Comparison of ENCODE assay signal across 22 cellular contexts in genomic region chr9:89139450-89139849, GRCh38. TPM values are rescaled to one million over a fixed set of nuclear protein-coding genes. Genes with fewer than 3 reads are reported as not detected.
DNase-seq lines count a peak whose midpoint lies in the region; ATAC-seq and TF ChIP-seq lines count a peak whose summit lies in the region.
"Had no signal": no experiment of that assay in that cellular context is flagged by ENCODE, and none has a peak within 500 bp of the region (broad histone marks: within the 10 kb centered on the region; RNA-seq: fewer than 3 reads in every experiment).

No MANE protein-coding gene starts in this region.

- H3K4me3 ChIP-seq in astrocyte of the spinal cord (ENCODE audit: low read depth, low read length) (no peak overlapping the region), uterus (no peak overlapping the region), GM23338 (no peak overlapping the region)
- no peak overlapping the region for H3K4me3 ChIP-seq in CD8-positive, alpha-beta memory T cell (ENCODE audit: low read length)
- H3K4me3 ChIP-seq: lung, prostate gland had no signal

- peak; percentile 97 for DNase-seq in NCI-H226
- peak; percentile 52 for DNase-seq in astrocyte of the spinal cord (ENCODE audit: low read depth, low spot score)
- peak; percentile 73 for DNase-seq in iris pigment epithelial cell (ENCODE audit: low read depth)
- DNase-seq in uterus = no peak
- DNase-seq in CD8-positive, alpha-beta memory T cell = no peak
- no peak for DNase-seq in GM23338 (ENCODE audit: low spot score)
- DNase-seq: activated CD4-positive, alpha-beta T cell treated with anti-CD3 and anti-CD28 coated beads, Interleukin-2, amount 50 U/mL, for 48 hours; activated CD4-positive, CD25-positive, alpha-beta regulatory T cell; activated CD8-positive, alpha-beta memory T cell treated with anti-CD3 and anti-CD28 coated beads, Interleukin-2, amount 50 U/mL, for 48 hours; CD4-positive, alpha-beta memory T cell; dermis blood vessel endothelial cell; DMS153; GF-D8; NCI-H1105; NCI-H510A; NK-92 treated with Interleukin-12 subunit alpha and Interleukin-12 subunit beta, amount 100 ng/mL, for 24 hours; stimulated activated CD4-positive, alpha-beta T cell treated with anti-CD3 and anti-CD28 coated beads, Interleukin-4, amount 100 ng/mL, for 24 hours; stimulated activated naive CD4-positive, alpha-beta T cell treated with Interleukin-2 at 50 U/mL for 16 hours; T-helper 9 cell had no signal

- H3K9me3 ChIP-seq in uterus = no peaks in the 10 kb centered on the region
- H3K9me3 ChIP-seq in CD8-positive, alpha-beta memory T cell (ENCODE audit: low read length) = no peaks in the 10 kb centered on the region
- H3K9me3 ChIP-seq: prostate gland had no signal

- no peak overlapping the region for H3K27ac Mint-ChIP-seq in CD8-positive, alpha-beta memory T cell
- H3K27ac Mint-ChIP-seq in GM23338 = no peak overlapping the region
- H3K27ac Mint-ChIP-seq: CD4-positive, alpha-beta memory T cell had no signal

- no peaks in the 10 kb centered on the region for H3K36me3 ChIP-seq in uterus
- H3K36me3 ChIP-seq in CD8-positive, alpha-beta memory T cell (ENCODE audit: insufficient read depth, low read length) = no peaks in the 10 kb centered on the region
- no peaks in the 10 kb centered on the region; the same call in none of the 2 replicates for H3K36me3 ChIP-seq in GM23338 (ENCODE audit: insufficient read depth)
- H3K36me3 ChIP-seq: prostate gland had no signal

- H4K20me1 ChIP-seq in GM23338 (replicated peaks; ENCODE audit: insufficient read depth) = no peaks in the 10 kb centered on the region

- TF ChIP-seq CTCF in astrocyte of the spinal cord (IDR thresholded peaks at IDR 0.05; ENCODE audit: low read depth, low read length) = no peak
- TF ChIP-seq CTCF in uterus (IDR thresholded peaks at IDR 0.05) = no peak
- TF ChIP-seq CTCF in GM23338 (conservative IDR thresholded peaks at IDR 0.05; ENCODE audit: low read depth in 2 of 2) = no peak

- H3K27me3 ChIP-seq in uterus (no peaks in the 10 kb centered on the region), GM23338 (ENCODE audit: insufficient read depth) (no peaks in the 10 kb centered on the region)
- no peaks in the 10 kb centered on the region for H3K27me3 ChIP-seq in CD8-positive, alpha-beta memory T cell (ENCODE audit: insufficient read depth, low read length, poor library complexity, severe bottlenecking)

- H2AFZ ChIP-seq in GM23338 = no peak overlapping the region

- H3K9me2 ChIP-seq in GM23338 (ENCODE audit: insufficient read depth) = peaks cover 4% of the 10 kb centered on the region

- no peak overlapping the region for H3K4me3 Mint-ChIP-seq in CD8-positive, alpha-beta memory T cell
- H3K4me3 Mint-ChIP-seq in GM23338 = no peak overlapping the region
- H3K4me3 Mint-ChIP-seq: CD4-positive, alpha-beta memory T cell had no signal

- peak overlapping the region; percentile 7 to 25 for H3K27ac ChIP-seq in uterus
- H3K27ac ChIP-seq in CD8-positive, alpha-beta memory T cell (ENCODE audit: low read depth, low read length) = no peak overlapping the region
- no peak overlapping the region for H3K27ac ChIP-seq in GM23338 (ENCODE audit: low read depth)
- H3K27ac ChIP-seq: prostate gland had no signal

- no peaks in the 10 kb centered on the region for H3F3A ChIP-seq in GM23338 (replicated peaks; ENCODE audit: low read depth)

- CTCF ChIA-PET in CD8-positive, alpha-beta memory T cell (lab: Charles Lee) = no interaction called here

- TF ChIP-seq POLR2A in uterus (IDR thresholded peaks at IDR 0.05) = no peak

- no peaks in the 10 kb centered on the region for H3K79me2 ChIP-seq in GM23338 (replicated peaks; ENCODE audit: insufficient read depth)

- in situ Hi-C loops in astrocyte of the spinal cord (cut with HindIII; ENCODE audit: low sequenced_read_pairs) = no loop called here

- H3K27me3 Mint-ChIP-seq in CD8-positive, alpha-beta memory T cell = peaks cover 6 to 12% of the 10 kb centered on the region in 2 donors
- peaks cover 2% of the 10 kb centered on the region for H3K27me3 Mint-ChIP-seq in GM23338 (ENCODE audit: insufficient read depth, low read depth, poor library complexity)

- peaks cover 0 to 6% (median under 1%) of the 10 kb centered on the region in 5 donors for H3K9me3 Mint-ChIP-seq in CD8-positive, alpha-beta memory T cell
- peaks cover 15% of the 10 kb centered on the region; the same call in 2 of the 3 replicates for H3K9me3 Mint-ChIP-seq in GM23338

- H3K4me1 Mint-ChIP-seq in CD8-positive, alpha-beta memory T cell = no peaks in the 10 kb centered on the region
- H3K4me1 Mint-ChIP-seq in GM23338 = peaks cover 22% of the 10 kb centered on the region
- H3K4me1 Mint-ChIP-seq: CD4-positive, alpha-beta memory T cell had no signal

- H3K4me1 ChIP-seq in uterus (peaks cover 5% of the 10 kb centered on the region in 2 donors), GM23338 (ENCODE audit: insufficient read depth) (peaks cover 4% of the 10 kb centered on the region)
- H3K4me1 ChIP-seq in CD8-positive, alpha-beta memory T cell (ENCODE audit: insufficient read depth, low read length) = no peaks in the 10 kb centered on the region
- H3K4me1 ChIP-seq: prostate gland had no signal

- H3K4me2 ChIP-seq in GM23338 = no peak overlapping the region

- H3K36me3 Mint-ChIP-seq in CD8-positive, alpha-beta memory T cell = no peaks in the 10 kb centered on the region
- peaks cover 2% of the 10 kb centered on the region; the same call in 1 of the 3 replicates for H3K36me3 Mint-ChIP-seq in GM23338 (ENCODE audit: low read depth)
- H3K36me3 Mint-ChIP-seq: CD4-positive, alpha-beta memory T cell had no signal

- intact Hi-C loops in uterus (cut with DNase I; ENCODE audit: low total_unique reads) = no loop called here

- POLR2A ChIA-PET in CD8-positive, alpha-beta memory T cell (lab: Charles Lee) = no interaction called here

- no peak for ATAC-seq in HG03354 (IDR thresholded peaks at IDR 0.05; ENCODE audit: poor library complexity, severe bottlenecking, unreplicated experiment)
- ATAC-seq in GM23338 = no peak

TF ChIP-seq in GM23338, 12 proteins besides CTCF, POLR2A, EP300 and RAD21:
- TF ChIP-seq STAT1 (IDR thresholded peaks at IDR 0.05; ENCODE audit: unreplicated experiment) (no peak), NANOG (IDR thresholded peaks at IDR 0.05; ENCODE audit: borderline replicate concordance) (no peak), CREB1 (CRISPR knock-in tag; IDR thresholded peaks at IDR 0.05; ENCODE audit: low read depth) (no peak)

RNA-seq across cellular contexts. Expression of gene SHC3, which starts 39.2 kb away (rescaled TPM):
- 1 to 10 TPM in 3 of 4 donors, under 1 TPM in 1; 0.51 to 3.5 (median 2.5) TPM for total RNA-seq in uterus
- total RNA-seq in CD8-positive, alpha-beta memory T cell = not detected
- polyA plus RNA-seq in CD8-positive, alpha-beta memory T cell = not detected
- 2.5 and 2.9 TPM in 2 replicates for total RNA-seq in GM23338 (2014; rRNA removed; shearing (Covaris generic))
- polyA plus RNA-seq in GM23338 (2016; fragmentation: Nextera tagmentation; extraction: Ambion mirVana) = 1.1 and 1.3 TPM in 2 replicates
- polyA plus RNA-seq: CD4-positive, alpha-beta memory T cell had no signal

Comparison
In these comparisons a context has a peak if more than half of its experiments do, and no peak if none do; other contexts are left out.
1. DNase-seq: peak in NCI-H226 (single experiment), astrocyte of the spinal cord (single experiment) and iris pigment epithelial cell (single experiment); none in uterus (0 of 2), CD8-positive, alpha-beta memory T cell (0 of 5) and GM23338 (single experiment).
2. H3K27ac ChIP-seq: peak in uterus (2 of 2); none in CD8-positive, alpha-beta memory T cell (single experiment) and GM23338 (single experiment).